ENCODE assay signal across 16 cellular contexts in the genomic region with DNA sequence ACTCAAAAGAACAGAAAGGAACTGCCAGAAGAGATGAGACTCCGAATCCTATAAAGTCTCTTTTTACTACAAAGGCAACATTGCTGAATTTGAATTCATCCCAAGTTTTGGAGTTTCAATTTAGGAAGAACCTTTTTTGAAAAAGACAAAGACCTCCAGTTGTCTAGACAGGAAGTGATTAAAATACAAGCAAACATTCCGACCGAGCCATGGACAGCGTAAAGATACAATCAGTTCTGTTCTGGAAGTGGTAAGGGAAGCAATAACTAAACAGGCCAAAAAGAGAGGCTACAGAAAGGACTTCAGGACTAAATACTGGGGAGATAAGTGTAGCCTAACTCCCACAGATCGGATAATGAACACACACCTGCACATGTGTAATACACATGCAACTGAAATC.
DNase-seq lines count a peak whose midpoint lies in the region; ATAC-seq and TF ChIP-seq lines count a peak whose summit lies in the region.
"Had no signal": no experiment of that assay in that cellular context is flagged by ENCODE, and none has a peak within 500 bp of the region (broad histone marks: within the 10 kb centered on the region; RNA-seq: fewer than 3 reads in every experiment).

No MANE protein-coding gene starts in this region.

- TF ChIP-seq POLR2A in thyroid gland (IDR thresholded peaks at IDR 0.05), result no peak

- H3K9me2 ChIP-seq in Karpas-422 (replicated peaks; ENCODE audit: insufficient read depth, low read length), result no peaks in the 10 kb centered on the region

- 89 to 100% methylated on average over 1 of the region's 5 CpGs for WGBS in mesodermal cell (ENCODE audit: insufficient coverage in 2 of 2), 2 experiments
- WGBS in thyroid gland, 2 donors, result 74 to 81% methylated on average over 5 of the region's 5 CpGs

- H3K4me3 ChIP-seq in Karpas-422 (ENCODE audit: low read length) (no peak overlapping the region), choroid plexus epithelial cell (ENCODE audit: low read depth, low read length) (no peak overlapping the region), mesodermal cell (ENCODE audit: extremely low read depth, insufficient read depth, low read length, poor library complexity, severe bottlenecking) (no peak overlapping the region), thyroid gland (replicated peaks in 1 of 3) (no peak overlapping the region)
- H3K4me3 ChIP-seq: BLaER1, skin epidermis had no signal

- H3K9me3 ChIP-seq in Karpas-422 (ENCODE audit: low read length), result no peaks in the 10 kb centered on the region
- no peaks in the 10 kb centered on the region for H3K9me3 ChIP-seq in mesodermal cell (ENCODE audit: control insufficient read depth, low read length)
- no peaks in the 10 kb centered on the region for H3K9me3 ChIP-seq in thyroid gland
- H3K9me3 ChIP-seq: BLaER1 had no signal

- no peak overlapping the region for H3K9ac ChIP-seq in Karpas-422 (ENCODE audit: low read length)
- H3K9ac ChIP-seq: BLaER1 had no signal

- H4K20me1 ChIP-seq in Karpas-422 (ENCODE audit: insufficient read depth, low read depth, low read length), result no peaks in the 10 kb centered on the region
- H4K20me1 ChIP-seq: BLaER1 had no signal

- H3K27me3 ChIP-seq in Karpas-422 (ENCODE audit: low read length), result no peaks in the 10 kb centered on the region
- no peaks in the 10 kb centered on the region for H3K27me3 ChIP-seq in thyroid gland
- H3K27me3 ChIP-seq: BLaER1 had no signal

- H3K4me1 ChIP-seq in Karpas-422 (ENCODE audit: low read length) (peaks cover 33% of the 10 kb centered on the region), mesodermal cell (ENCODE audit: control insufficient read depth, insufficient read depth, low read length, poor library complexity, severe bottlenecking) (peaks cover 40% of the 10 kb centered on the region), thyroid gland (no peaks in the 10 kb centered on the region)

- no peak overlapping the region for H2AFZ ChIP-seq in Karpas-422 (ENCODE audit: low read length)

- peaks cover 63% of the 10 kb centered on the region; the same call in 1 of the 2 replicates for H3K36me3 ChIP-seq in Karpas-422 (ENCODE audit: insufficient read depth, low read length)
- H3K36me3 ChIP-seq in mesodermal cell (ENCODE audit: control insufficient read depth, insufficient read depth, low read length), result peaks cover 82% of the 10 kb centered on the region
- H3K36me3 ChIP-seq in thyroid gland, result peaks cover 25 to 43% of the 10 kb centered on the region in 2 donors

- peaks cover 6% of the 10 kb centered on the region; the same call in 1 of the 2 replicates for H3K79me2 ChIP-seq in Karpas-422 (ENCODE audit: low read length)

- H3K4me2 ChIP-seq in Karpas-422 (ENCODE audit: low read depth, low read length, poor library complexity, severe bottlenecking), result peak overlapping the region; percentile 4
- H3K4me2 ChIP-seq: BLaER1 had no signal

- ATAC-seq in HG03135 (IDR thresholded peaks at IDR 0.05; ENCODE audit: unreplicated experiment) (no peak), GM21447 (IDR thresholded peaks at IDR 0.05; ENCODE audit: unreplicated experiment) (no peak)
- ATAC-seq: left lobe of liver had no signal

- intact Hi-C loops in thyroid gland (cut with DNase I), result loop anchor here (5.0 to 10.0 kb wide), 2 partner anchors 99 to 362 kb away; partner anchors contain the start of genes BUD31, PDAP1 and SMURF1

- DNase-seq in A172 (ENCODE audit: low spot score) (peak; percentile 13), Karpas-422 (no peak), choroid plexus epithelial cell (ENCODE audit: low read depth) (peak; percentile 63), thyroid gland (no peak), midbrain (lab: John Stamatoyannopoulos, UW) (no peak)
- DNase-seq: activated CD4-positive, alpha-beta memory T cell treated with anti-CD3 and anti-CD28 coated beads, Interleukin-2, amount 10 ng/mL, durations not matched to agents 7 days and 5 days; activated gamma-delta T cell; central memory CD4-positive, alpha-beta T cell; H9; NCI-H1048 had no signal

- no peak for TF ChIP-seq CTCF in choroid plexus epithelial cell (conservative IDR thresholded peaks at IDR 0.05; ENCODE audit: low read depth, low read length)
- TF ChIP-seq CTCF in thyroid gland (IDR thresholded peaks at IDR 0.05), result no peak

- peak overlapping the region; percentile 67 for H3K27ac ChIP-seq in Karpas-422 (ENCODE audit: low read length)
- peak overlapping the region; percentile 86 for H3K27ac ChIP-seq in mesodermal cell (ENCODE audit: low read depth, low read length, severe bottlenecking)
- no peak overlapping the region for H3K27ac ChIP-seq in thyroid gland
- H3K27ac ChIP-seq: BLaER1, skin epidermis had no signal

Comparison
In these comparisons a context has a peak if more than half of its experiments do, and no peak if none do; other contexts are left out.
1. DNase-seq: peak in A172 (single experiment) and choroid plexus epithelial cell (single experiment); none in Karpas-422 (single experiment), thyroid gland (0 of 2) and midbrain (single experiment).
2. H3K27ac ChIP-seq: peak in Karpas-422 (single experiment) and mesodermal cell (single experiment); none in thyroid gland (0 of 3).